In genomic region chr19:4843647-4843965, GRCh38 we compare ENCODE assay signal across 16 cellular contexts. TPM values are rescaled to one million over a fixed set of nuclear protein-coding genes. Genes with fewer than 3 reads are reported as not detected.
DNase-seq lines count a peak whose midpoint lies in the region; ATAC-seq and TF ChIP-seq lines count a peak whose summit lies in the region.
"Had no signal": no experiment of that assay in that cellular context is flagged by ENCODE, and none has a peak within 500 bp of the region (broad histone marks: within the 10 kb centered on the region; RNA-seq: fewer than 3 reads in every experiment).

No MANE protein-coding gene starts in this region.

- H3K27ac ChIP-seq in GM23248 (peak overlapping the region; percentile 38; the same call in 1 of the 2 replicates), IMR-90 (ENCODE audit: insufficient read depth, low read length) (no peak overlapping the region), GM23338 (ENCODE audit: low read depth) (no peak overlapping the region), H9 (ENCODE audit: insufficient read length, low read depth, low read length) (no peak overlapping the region)
- H3K27ac ChIP-seq: BLaER1 treated with 17β-estradiol and CSF1 and Interleukin-3, amounts not matched to agents 10 nM and 100 nM had no signal

- H2AFZ ChIP-seq in GM23248 (no peak overlapping the region), IMR-90 (replicated peaks; ENCODE audit: low read length, poor library complexity) (no peak overlapping the region), GM23338 (no peak overlapping the region), H9 (ENCODE audit: low read length) (no peak overlapping the region)

- H2AK9ac ChIP-seq in IMR-90 (replicated peaks; ENCODE audit: low read depth, low read length, poor library complexity) = peak overlapping the region; percentile 66

- peak overlapping the region; percentile 67 for H3K4me3 Mint-ChIP-seq in endothelial cell (ENCODE audit: unreplicated experiment)
- H3K4me3 Mint-ChIP-seq in GM23338 = no peak overlapping the region
- no peak overlapping the region for H3K4me3 Mint-ChIP-seq in H9
- H3K4me3 Mint-ChIP-seq: B cell; CD8-positive, alpha-beta T cell had no signal

- H3K4me1 ChIP-seq in GM23248 (ENCODE audit: insufficient read depth) (peaks cover 36% of the 10 kb centered on the region), IMR-90 (ENCODE audit: control insufficient read depth, insufficient read depth, low read length) (peaks cover 6% of the 10 kb centered on the region), GM23338 (ENCODE audit: insufficient read depth) (no peaks in the 10 kb centered on the region), H9 (ENCODE audit: insufficient read depth, low read length) (no peaks in the 10 kb centered on the region)

- no peak overlapping the region for H3K9ac ChIP-seq in GM23248
- H3K9ac ChIP-seq in IMR-90 (ENCODE audit: low read depth, low read length) = no peak overlapping the region
- H3K9ac ChIP-seq in H9 (ENCODE audit: extremely low read depth, insufficient read length, low read length) = no peak overlapping the region
- H3K9ac ChIP-seq: BLaER1 treated with 17β-estradiol and CSF1 and Interleukin-3, amounts not matched to agents 10 nM and 100 nM had no signal

- CTCF ChIA-PET in IMR-90 (lab: Yijun Ruan, JAX) = no interaction called here

- H3K23ac ChIP-seq in IMR-90 (ENCODE audit: low read depth, low read length) (no peak overlapping the region), H9 (ENCODE audit: insufficient read length, low read depth, low read length) (no peak overlapping the region)

- H3K79me2 ChIP-seq in GM23248 (ENCODE audit: insufficient read depth) (peaks cover 21% of the 10 kb centered on the region), GM23338 (replicated peaks; ENCODE audit: insufficient read depth) (no peaks in the 10 kb centered on the region), H9 (ENCODE audit: insufficient read depth, low read length) (no peaks in the 10 kb centered on the region)

- no peak overlapping the region for H3K4me3 ChIP-seq in GM23248
- H3K4me3 ChIP-seq in IMR-90 (ENCODE audit: insufficient read depth, low read depth, low read length) = no peak overlapping the region
- no peak overlapping the region for H3K4me3 ChIP-seq in GM23338
- H3K4me3 ChIP-seq: BLaER1 treated with 17β-estradiol and CSF1 and Interleukin-3, amounts not matched to agents 10 nM and 100 nM; GM12878 had no signal

- no peak overlapping the region for H3K27ac Mint-ChIP-seq in endothelial cell (ENCODE audit: unreplicated experiment)
- H3K27ac Mint-ChIP-seq in GM23338 = no peak overlapping the region
- H3K27ac Mint-ChIP-seq in H9 = peak overlapping the region in 1 of 3 experiments; percentile 64; a peak in 1 of 7 replicates
- H3K27ac Mint-ChIP-seq: B cell; CD8-positive, alpha-beta T cell had no signal

- no peak overlapping the region for H3T11ph ChIP-seq in H9 (ENCODE audit: low read length)

- H3K18ac ChIP-seq in IMR-90 (ENCODE audit: low read depth, low read length) = no peak overlapping the region
- no peak overlapping the region for H3K18ac ChIP-seq in H9 (ENCODE audit: insufficient read length, low read depth, low read length)

- no peak overlapping the region for H3K56ac ChIP-seq in IMR-90 (ENCODE audit: extremely low read depth, insufficient read depth, low read length)
- H3K56ac ChIP-seq in H9 (ENCODE audit: insufficient read length, low read depth, low read length) = no peak overlapping the region

- H3K36me3 ChIP-seq in GM23248 (ENCODE audit: low read depth) (peaks cover 48% of the 10 kb centered on the region), IMR-90 (ENCODE audit: control insufficient read depth, insufficient read depth, low read length) (peaks cover 63% of the 10 kb centered on the region), GM23338 (ENCODE audit: insufficient read depth) (peaks cover 9% of the 10 kb centered on the region; the same call in 1 of the 2 replicates)

- no peaks in the 10 kb centered on the region for H3K9me3 Mint-ChIP-seq in endothelial cell (ENCODE audit: unreplicated experiment)
- no peaks in the 10 kb centered on the region for H3K9me3 Mint-ChIP-seq in GM23338
- H3K9me3 Mint-ChIP-seq in H9 = no peaks in the 10 kb centered on the region
- H3K9me3 Mint-ChIP-seq: CD8-positive, alpha-beta T cell had no signal

- no peak overlapping the region for H4K8ac ChIP-seq in IMR-90 (ENCODE audit: low read depth in 2 of 2, low read length in 2 of 2)
- no peak overlapping the region for H4K8ac ChIP-seq in H9 (replicated peaks; ENCODE audit: insufficient read length, low read depth, low read length)

- in situ Hi-C loops in GM23248 (cut with MboI) (no loop called here), IMR-90 (cut with MboI; ENCODE audit: low sequenced_read_pairs) (no loop called here)

- H3K79me1 ChIP-seq in IMR-90 (ENCODE audit: low read depth in 1 of 2, low read length in 2 of 2) (peaks cover 20 to 44% of the 10 kb centered on the region in 2 experiments), H9 (ENCODE audit: insufficient read depth, low read depth, low read length, poor library complexity, severe bottlenecking) (no peaks in the 10 kb centered on the region)

- no peak for TF ChIP-seq CTCF in IMR-90 (conservative IDR thresholded peaks at IDR 0.05; ENCODE audit: low read depth, low read length)
- no peak for TF ChIP-seq CTCF in endothelial cell (IDR thresholded peaks at IDR 0.05; ENCODE audit: unreplicated experiment)
- TF ChIP-seq CTCF in GM23338 (conservative IDR thresholded peaks at IDR 0.05; ENCODE audit: low read depth in 2 of 2) = no peak
- no peak for TF ChIP-seq CTCF in H9 (conservative IDR thresholded peaks at IDR 0.05)

- H4K20me1 ChIP-seq in GM23248 (ENCODE audit: insufficient read depth) = no peaks in the 10 kb centered on the region
- peaks cover 16% of the 10 kb centered on the region; the same call in 1 of the 2 replicates for H4K20me1 ChIP-seq in IMR-90 (ENCODE audit: insufficient read depth, low read length)
- no peaks in the 10 kb centered on the region for H4K20me1 ChIP-seq in GM23338 (replicated peaks; ENCODE audit: insufficient read depth)
- no peaks in the 10 kb centered on the region for H4K20me1 ChIP-seq in H9 (ENCODE audit: control insufficient read depth, insufficient read depth, insufficient read length)

- H2BK12ac ChIP-seq in H9 (ENCODE audit: insufficient read length, low read depth, low read length) = no peak overlapping the region

- peaks cover 10% of the 10 kb centered on the region for H3K9me1 ChIP-seq in IMR-90 (ENCODE audit: insufficient read depth, low read length)

- H2BK20ac ChIP-seq in IMR-90 (ENCODE audit: low read depth, low read length) (no peak overlapping the region), H9 (ENCODE audit: low read depth, low read length, poor library complexity, severe bottlenecking) (no peak overlapping the region)

- no peaks in the 10 kb centered on the region for H3K23me2 ChIP-seq in H9 (ENCODE audit: insufficient read length, low read depth, low read length, poor library complexity, severe bottlenecking)

- H3K27me3 Mint-ChIP-seq in endothelial cell (ENCODE audit: unreplicated experiment) (peaks cover 3% of the 10 kb centered on the region), GM23338 (ENCODE audit: insufficient read depth, low read depth, poor library complexity) (peaks cover 12% of the 10 kb centered on the region), H9 (ENCODE audit: low read depth) (no peaks in the 10 kb centered on the region)
- H3K27me3 Mint-ChIP-seq: B cell had no signal

- BruUV-seq in IMR-90 (replicated peaks; lab: Mats Ljungman, UMichigan) = no TSS peak

- H3F3A ChIP-seq in GM23248 (ENCODE audit: insufficient read depth) (peaks cover 74% of the 10 kb centered on the region), GM23338 (replicated peaks; ENCODE audit: low read depth) (no peaks in the 10 kb centered on the region)

- H3K36me3 Mint-ChIP-seq in endothelial cell (ENCODE audit: low read depth, unreplicated experiment) = peaks cover 31% of the 10 kb centered on the region
- peaks cover 66% of the 10 kb centered on the region for H3K36me3 Mint-ChIP-seq in GM23338 (ENCODE audit: low read depth)
- peaks cover 38 to 84% (median 80%) of the 10 kb centered on the region in 3 experiments for H3K36me3 Mint-ChIP-seq in H9 (ENCODE audit: insufficient read depth in 1 of 3, low read depth in 3 of 3)

- TF ChIP-seq RAD21 in IMR-90 (IDR thresholded peaks at IDR 0.05; ENCODE audit: low read length) = no peak

- no peaks in the 10 kb centered on the region for H3K27me3 ChIP-seq in GM23248 (replicated peaks; ENCODE audit: insufficient read depth)
- no peaks in the 10 kb centered on the region for H3K27me3 ChIP-seq in IMR-90 (ENCODE audit: control insufficient read depth, insufficient read depth, low read length)
- H3K27me3 ChIP-seq in GM23338 (ENCODE audit: insufficient read depth) = no peaks in the 10 kb centered on the region
- H3K27me3 ChIP-seq in H9 (ENCODE audit: insufficient read depth, low read length) = no peaks in the 10 kb centered on the region
- H3K27me3 ChIP-seq: BLaER1 treated with 17β-estradiol and CSF1 and Interleukin-3, amounts not matched to agents 10 nM and 100 nM had no signal

- no peak overlapping the region for H3K4me2 ChIP-seq in GM23248 (ENCODE audit: unreplicated experiment)
- no peak overlapping the region for H3K4me2 ChIP-seq in IMR-90 (ENCODE audit: low read depth, low read length)
- H3K4me2 ChIP-seq in GM23338 = no peak overlapping the region
- H3K4me2 ChIP-seq in H9 (ENCODE audit: insufficient read depth, insufficient read length, low read length) = no peak overlapping the region
- H3K4me2 ChIP-seq: BLaER1 treated with 17β-estradiol and CSF1 and Interleukin-3, amounts not matched to agents 10 nM and 100 nM had no signal

- H4K91ac ChIP-seq in IMR-90 (ENCODE audit: insufficient read depth, low read depth, low read length) (no peak overlapping the region), H9 (ENCODE audit: insufficient read length, low read depth, low read length) (no peak overlapping the region)

- POLR2A ChIA-PET in IMR-90 (lab: Charles Lee; ENCODE audit: unreplicated experiment) = no interaction called here

- 93 to 94% methylated on average over 6 of the region's 6 CpGs for WGBS in GM23248 (ENCODE audit: low coverage in 1 of 2, low lambda C conversion rate in 2 of 2, missing lambda C conversion rate in 2 of 2), 2 experiments
- 93% methylated on average over 3 of the region's 6 CpGs; no CpG with 5 or more reads in 1 of the 2 experiments for WGBS in IMR-90 (ENCODE audit: extremely low coverage in 2 of 2, insufficient read length in 1 of 2), 2 experiments
- no CpG with 5 or more reads among the region's 6 CpGs for WGBS in H9 (ENCODE audit: extremely low coverage, insufficient read length, low lambda C conversion rate)

- H2AK5ac ChIP-seq in IMR-90 (ENCODE audit: low read depth, low read length) = no peak overlapping the region
- no peak overlapping the region for H2AK5ac ChIP-seq in H9 (ENCODE audit: insufficient read length, low read length)

- H2BK15ac ChIP-seq in IMR-90 (ENCODE audit: low read depth, low read length) = no peak overlapping the region
- no peak overlapping the region for H2BK15ac ChIP-seq in H9 (ENCODE audit: low read depth, low read length)

- H2BK120ac ChIP-seq in IMR-90 (ENCODE audit: low read depth, low read length) = no peak overlapping the region
- H2BK120ac ChIP-seq in H9 (ENCODE audit: low read depth, low read length, poor library complexity, severe bottlenecking) = no peak overlapping the region

- dilution Hi-C loops in IMR-90 (cut with HindIII; ENCODE audit: low sequenced_read_pairs, unreplicated experiment) = no loop called here

- H3K9me3 ChIP-seq in GM23248 (ENCODE audit: low read depth) = no peaks in the 10 kb centered on the region
- no peaks in the 10 kb centered on the region for H3K9me3 ChIP-seq in IMR-90 (ENCODE audit: control insufficient read depth, insufficient read depth, low read length)
- H3K9me3 ChIP-seq in H9 (ENCODE audit: control insufficient read depth, low read depth, low read length) = no peaks in the 10 kb centered on the region
- H3K9me3 ChIP-seq: BLaER1 treated with 17β-estradiol and CSF1 and Interleukin-3, amounts not matched to agents 10 nM and 100 nM had no signal

- H4K5ac ChIP-seq in IMR-90 (ENCODE audit: low read depth, low read length) (no peak overlapping the region), H9 (ENCODE audit: insufficient read length, low read depth, low read length) (no peak overlapping the region)

- H3K4ac ChIP-seq in IMR-90 (ENCODE audit: low read depth, low read length) (no peak overlapping the region), H9 (ENCODE audit: low read depth, low read length) (no peak overlapping the region)

- no peak for DNase-seq in GM23248
- DNase-seq in IMR-90 = no peak
- DNase-seq in endothelial cell (ENCODE audit: low spot score) = no peak
- DNase-seq in GM23338 (ENCODE audit: low spot score) = no peak
- no peak for DNase-seq in H9
- DNase-seq: Calu3; CD8-positive, alpha-beta T cell; DMS79 treated with DMSO at 0.1 percent for 48 hours; EL; HCEC 1CT had no signal

- H3K4me1 Mint-ChIP-seq in endothelial cell (ENCODE audit: unreplicated experiment) (no peaks in the 10 kb centered on the region), GM23338 (no peaks in the 10 kb centered on the region), H9 (no peaks in the 10 kb centered on the region)

- no peaks in the 10 kb centered on the region for H3K9me2 ChIP-seq in GM23248 (ENCODE audit: insufficient read depth)
- H3K9me2 ChIP-seq in GM23338 (ENCODE audit: insufficient read depth) = no peaks in the 10 kb centered on the region

- intact Hi-C loops in IMR-90 (cut with micrococcal nuclease) = no loop called here

- H3K14ac ChIP-seq in IMR-90 (replicated peaks; ENCODE audit: low read depth, low read length) (no peak overlapping the region), H9 (ENCODE audit: insufficient read depth, low read length) (no peak overlapping the region)

- ATAC-seq in IMR-90 (ENCODE audit: low read depth) (no peak), GM23338 (no peak)
- ATAC-seq: CD8-positive, alpha-beta T cell; GM12878 had no signal

- H2BK5ac ChIP-seq in IMR-90 (ENCODE audit: low read depth, low read length, poor library complexity, severe bottlenecking) (no peak overlapping the region), H9 (ENCODE audit: insufficient read length, low read length) (no peak overlapping the region)

- TF ChIP-seq POLR2A in IMR-90 (IDR thresholded peaks at IDR 0.05; ENCODE audit: low read depth, low read length) = no peak

RNA-seq across cellular contexts. Expression of gene TICAM1, which starts 12.1 kb away (rescaled TPM):
- 2.0 and 4.2 TPM in 2 replicates for total RNA-seq in GM23248 (2014; rRNA removed; shearing (Covaris generic))
- polyA plus RNA-seq in GM23248 (2016; fragmentation: Nextera tagmentation; extraction: Ambion mirVana) (19.9 TPM in 2 replicates), IMR-90 (2012; rRNA removed) (9.2 and 10.9 TPM in 2 replicates), GM23338 (2016; fragmentation: Nextera tagmentation; extraction: Ambion mirVana) (0.32 and 0.38 TPM in 2 replicates)
- total RNA-seq in IMR-90 (2012; rRNA removed) (0.90 and 1.1 TPM in 2 replicates), endothelial cell (ENCODE audit: unreplicated experiment) (3.5 TPM), H9 (2021) (0.48 and 0.57 TPM in 2 replicates)
- polyA plus RNA-seq in IMR-90 (2012; cell fraction: cytosol; rRNA removed) = 6.4 and 7.8 TPM in 2 replicates
- 2.4 and 4.9 TPM in 2 replicates for polyA plus RNA-seq in IMR-90 (2012; cell fraction: nucleus; rRNA removed; ENCODE audit: low replicate concordance)
- total RNA-seq in GM23338 (2014; rRNA removed; shearing (Covaris generic)) = 0.31 and 0.38 TPM in 2 replicates
- total RNA-seq: G401 had no signal

RNA-seq across cellular contexts. Expression of gene PLIN3, which starts 23.9 kb away (rescaled TPM):
- total RNA-seq in GM23248 (2014; rRNA removed; shearing (Covaris generic)) = 306 and 372 TPM in 2 replicates
- 398 and 415 TPM in 2 replicates for polyA plus RNA-seq in GM23248 (2016; fragmentation: Nextera tagmentation; extraction: Ambion mirVana)
- 246 and 289 TPM in 2 replicates for total RNA-seq in IMR-90 (2012; rRNA removed)
- 147 and 170 TPM in 2 replicates for polyA plus RNA-seq in IMR-90 (2012; rRNA removed)
- 125 and 358 TPM in 2 replicates for polyA plus RNA-seq in IMR-90 (2012; cell fraction: cytosol; rRNA removed)
- 67.4 and 161 TPM in 2 replicates for polyA plus RNA-seq in IMR-90 (2012; cell fraction: nucleus; rRNA removed; ENCODE audit: low replicate concordance)
- 73.1 TPM for total RNA-seq in endothelial cell (ENCODE audit: unreplicated experiment)
- total RNA-seq in GM23338 (2014; rRNA removed; shearing (Covaris generic)) = 45.9 and 59.9 TPM in 2 replicates
- polyA plus RNA-seq in GM23338 (2016; fragmentation: Nextera tagmentation; extraction: Ambion mirVana) = 38.0 and 39.0 TPM in 2 replicates
- total RNA-seq in H9 (2021) = 61.8 and 63.7 TPM in 2 replicates

RNA-seq across cellular contexts. Expression of gene FEM1A, which starts 52.1 kb away (rescaled TPM):
- 11.0 and 11.1 TPM in 2 replicates for total RNA-seq in GM23248 (2014; rRNA removed; shearing (Covaris generic))
- polyA plus RNA-seq in GM23248 (2016; fragmentation: Nextera tagmentation; extraction: Ambion mirVana) = 1.1 and 1.3 TPM in 2 replicates
- total RNA-seq in IMR-90 (2012; rRNA removed) = 8.6 and 8.8 TPM in 2 replicates
- polyA plus RNA-seq in IMR-90 (2012; rRNA removed) = 5.3 and 5.8 TPM in 2 replicates
- polyA plus RNA-seq in IMR-90 (2012; cell fraction: cytosol; rRNA removed) = 2.4 and 5.0 TPM in 2 replicates
- 1.8 and 3.2 TPM in 2 replicates for polyA plus RNA-seq in IMR-90 (2012; cell fraction: nucleus; rRNA removed; ENCODE audit: low replicate concordance)
- total RNA-seq in endothelial cell (ENCODE audit: unreplicated experiment) = 12.0 TPM
- 15.2 and 16.5 TPM in 2 replicates for total RNA-seq in GM23338 (2014; rRNA removed; shearing (Covaris generic))
- polyA plus RNA-seq in GM23338 (2016; fragmentation: Nextera tagmentation; extraction: Ambion mirVana) = 0.87 and 0.97 TPM in 2 replicates
- total RNA-seq in H9 (2021) = 20.0 and 21.0 TPM in 2 replicates

RNA-seq across cellular contexts. Expression of gene ARRDC5, which starts 59.1 kb away (rescaled TPM):
- not detected in 2 replicates for total RNA-seq in GM23248 (2014; rRNA removed; shearing (Covaris generic))
- polyA plus RNA-seq in GM23248 (2016; fragmentation: Nextera tagmentation; extraction: Ambion mirVana) (not detected in 2 replicates), IMR-90 (2012; rRNA removed) (not detected in 2 replicates), GM23338 (2016; fragmentation: Nextera tagmentation; extraction: Ambion mirVana) (not detected in 2 replicates)
- total RNA-seq in IMR-90 (2012; rRNA removed) (not detected in 2 replicates), endothelial cell (ENCODE audit: unreplicated experiment) (not detected), H9 (2021) (not detected in 2 replicates)
- polyA plus RNA-seq in IMR-90 (2012; cell fraction: cytosol; rRNA removed) = not detected in 2 replicates
- 0.04 and 0.09 TPM in 2 replicates for polyA plus RNA-seq in IMR-90 (2012; cell fraction: nucleus; rRNA removed; ENCODE audit: low replicate concordance)
- total RNA-seq in GM23338 (2014; rRNA removed; shearing (Covaris generic)) = not detected in 2 replicates
- total RNA-seq: A172, Calu3, G401, H4 had no signal
